ENCODE assay signal across 2 cellular contexts in genomic region chr2:189762229-189762550, GRCh38.
TF ChIP-seq lines count a peak whose summit lies in the region.

No MANE protein-coding gene starts in this region.

TF ChIP-seq in GM23338, 12 proteins besides CTCF, POLR2A, EP300 and RAD21 (continued from another document):
- TF ChIP-seq, protein P1, sequence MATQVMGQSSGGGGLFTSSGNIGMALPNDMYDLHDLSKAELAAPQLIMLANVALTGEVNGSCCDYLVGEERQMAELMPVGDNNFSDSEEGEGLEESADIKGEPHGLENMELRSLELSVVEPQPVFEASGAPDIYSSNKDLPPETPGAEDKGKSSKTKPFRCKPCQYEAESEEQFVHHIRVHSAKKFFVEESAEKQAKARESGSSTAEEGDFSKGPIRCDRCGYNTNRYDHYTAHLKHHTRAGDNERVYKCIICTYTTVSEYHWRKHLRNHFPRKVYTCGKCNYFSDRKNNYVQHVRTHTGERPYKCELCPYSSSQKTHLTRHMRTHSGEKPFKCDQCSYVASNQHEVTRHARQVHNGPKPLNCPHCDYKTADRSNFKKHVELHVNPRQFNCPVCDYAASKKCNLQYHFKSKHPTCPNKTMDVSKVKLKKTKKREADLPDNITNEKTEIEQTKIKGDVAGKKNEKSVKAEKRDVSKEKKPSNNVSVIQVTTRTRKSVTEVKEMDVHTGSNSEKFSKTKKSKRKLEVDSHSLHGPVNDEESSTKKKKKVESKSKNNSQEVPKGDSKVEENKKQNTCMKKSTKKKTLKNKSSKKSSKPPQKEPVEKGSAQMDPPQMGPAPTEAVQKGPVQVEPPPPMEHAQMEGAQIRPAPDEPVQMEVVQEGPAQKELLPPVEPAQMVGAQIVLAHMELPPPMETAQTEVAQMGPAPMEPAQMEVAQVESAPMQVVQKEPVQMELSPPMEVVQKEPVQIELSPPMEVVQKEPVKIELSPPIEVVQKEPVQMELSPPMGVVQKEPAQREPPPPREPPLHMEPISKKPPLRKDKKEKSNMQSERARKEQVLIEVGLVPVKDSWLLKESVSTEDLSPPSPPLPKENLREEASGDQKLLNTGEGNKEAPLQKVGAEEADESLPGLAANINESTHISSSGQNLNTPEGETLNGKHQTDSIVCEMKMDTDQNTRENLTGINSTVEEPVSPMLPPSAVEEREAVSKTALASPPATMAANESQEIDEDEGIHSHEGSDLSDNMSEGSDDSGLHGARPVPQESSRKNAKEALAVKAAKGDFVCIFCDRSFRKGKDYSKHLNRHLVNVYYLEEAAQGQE (IDR thresholded peaks at IDR 0.05; ENCODE audit: unreplicated experiment): no peak
- TF ChIP-seq ZNF331 (CRISPR knock-in tag; IDR thresholded peaks at IDR 0.05; ENCODE audit: low read depth): no peak
- TF ChIP-seq STAT1 (IDR thresholded peaks at IDR 0.05; ENCODE audit: unreplicated experiment): no peak
- TF ChIP-seq, protein P2, sequence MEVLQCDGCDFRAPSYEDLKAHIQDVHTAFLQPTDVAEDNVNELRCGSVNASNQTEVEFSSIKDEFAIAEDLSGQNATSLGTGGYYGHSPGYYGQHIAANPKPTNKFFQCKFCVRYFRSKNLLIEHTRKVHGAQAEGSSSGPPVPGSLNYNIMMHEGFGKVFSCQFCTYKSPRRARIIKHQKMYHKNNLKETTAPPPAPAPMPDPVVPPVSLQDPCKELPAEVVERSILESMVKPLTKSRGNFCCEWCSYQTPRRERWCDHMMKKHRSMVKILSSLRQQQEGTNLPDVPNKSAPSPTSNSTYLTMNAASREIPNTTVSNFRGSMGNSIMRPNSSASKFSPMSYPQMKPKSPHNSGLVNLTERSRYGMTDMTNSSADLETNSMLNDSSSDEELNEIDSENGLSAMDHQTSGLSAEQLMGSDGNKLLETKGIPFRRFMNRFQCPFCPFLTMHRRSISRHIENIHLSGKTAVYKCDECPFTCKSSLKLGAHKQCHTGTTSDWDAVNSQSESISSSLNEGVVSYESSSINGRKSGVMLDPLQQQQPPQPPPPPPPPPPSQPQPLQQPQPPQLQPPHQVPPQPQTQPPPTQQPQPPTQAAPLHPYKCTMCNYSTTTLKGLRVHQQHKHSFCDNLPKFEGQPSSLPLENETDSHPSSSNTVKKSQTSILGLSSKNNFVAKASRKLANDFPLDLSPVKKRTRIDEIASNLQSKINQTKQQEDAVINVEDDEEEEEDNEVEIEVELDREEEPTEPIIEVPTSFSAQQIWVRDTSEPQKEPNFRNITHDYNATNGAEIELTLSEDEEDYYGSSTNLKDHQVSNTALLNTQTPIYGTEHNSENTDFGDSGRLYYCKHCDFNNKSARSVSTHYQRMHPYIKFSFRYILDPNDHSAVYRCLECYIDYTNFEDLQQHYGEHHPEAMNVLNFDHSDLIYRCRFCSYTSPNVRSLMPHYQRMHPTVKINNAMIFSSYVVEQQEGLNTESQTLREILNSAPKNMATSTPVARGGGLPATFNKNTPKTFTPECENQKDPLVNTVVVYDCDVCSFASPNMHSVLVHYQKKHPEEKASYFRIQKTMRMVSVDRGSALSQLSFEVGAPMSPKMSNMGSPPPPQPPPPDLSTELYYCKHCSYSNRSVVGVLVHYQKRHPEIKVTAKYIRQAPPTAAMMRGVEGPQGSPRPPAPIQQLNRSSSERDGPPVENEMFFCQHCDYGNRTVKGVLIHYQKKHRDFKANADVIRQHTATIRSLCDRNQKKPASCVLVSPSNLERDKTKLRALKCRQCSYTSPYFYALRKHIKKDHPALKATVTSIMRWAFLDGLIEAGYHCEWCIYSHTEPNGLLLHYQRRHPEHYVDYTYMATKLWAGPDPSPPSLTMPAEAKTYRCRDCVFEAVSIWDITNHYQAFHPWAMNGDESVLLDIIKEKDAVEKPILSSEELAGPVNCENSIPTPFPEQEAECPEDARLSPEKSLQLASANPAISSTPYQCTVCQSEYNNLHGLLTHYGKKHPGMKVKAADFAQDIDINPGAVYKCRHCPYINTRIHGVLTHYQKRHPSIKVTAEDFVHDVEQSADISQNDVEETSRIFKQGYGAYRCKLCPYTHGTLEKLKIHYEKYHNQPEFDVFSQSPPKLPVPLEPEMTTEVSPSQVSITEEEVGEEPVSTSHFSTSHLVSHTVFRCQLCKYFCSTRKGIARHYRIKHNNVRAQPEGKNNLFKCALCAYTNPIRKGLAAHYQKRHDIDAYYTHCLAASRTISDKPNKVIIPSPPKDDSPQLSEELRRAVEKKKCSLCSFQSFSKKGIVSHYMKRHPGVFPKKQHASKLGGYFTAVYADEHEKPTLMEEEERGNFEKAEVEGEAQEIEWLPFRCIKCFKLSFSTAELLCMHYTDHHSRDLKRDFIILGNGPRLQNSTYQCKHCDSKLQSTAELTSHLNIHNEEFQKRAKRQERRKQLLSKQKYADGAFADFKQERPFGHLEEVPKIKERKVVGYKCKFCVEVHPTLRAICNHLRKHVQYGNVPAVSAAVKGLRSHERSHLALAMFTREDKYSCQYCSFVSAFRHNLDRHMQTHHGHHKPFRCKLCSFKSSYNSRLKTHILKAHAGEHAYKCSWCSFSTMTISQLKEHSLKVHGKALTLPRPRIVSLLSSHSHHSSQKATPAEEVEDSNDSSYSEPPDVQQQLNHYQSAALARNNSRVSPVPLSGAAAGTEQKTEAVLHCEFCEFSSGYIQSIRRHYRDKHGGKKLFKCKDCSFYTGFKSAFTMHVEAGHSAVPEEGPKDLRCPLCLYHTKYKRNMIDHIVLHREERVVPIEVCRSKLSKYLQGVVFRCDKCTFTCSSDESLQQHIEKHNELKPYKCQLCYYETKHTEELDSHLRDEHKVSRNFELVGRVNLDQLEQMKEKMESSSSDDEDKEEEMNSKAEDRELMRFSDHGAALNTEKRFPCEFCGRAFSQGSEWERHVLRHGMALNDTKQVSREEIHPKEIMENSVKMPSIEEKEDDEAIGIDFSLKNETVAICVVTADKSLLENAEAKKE (CRISPR knock-in tag; IDR thresholded peaks at IDR 0.05): no peak
- TF ChIP-seq ETS1 (IDR thresholded peaks at IDR 0.05): no peak
- no peak for TF ChIP-seq JUNB (IDR thresholded peaks at IDR 0.05; ENCODE audit: unreplicated experiment)
- no peak for TF ChIP-seq NANOG (IDR thresholded peaks at IDR 0.05; ENCODE audit: borderline replicate concordance)
- TF ChIP-seq EZH2phosphoT487 (IDR thresholded peaks at IDR 0.05; ENCODE audit: unreplicated experiment): no peak
- TF ChIP-seq EZH2 (IDR thresholded peaks at IDR 0.05; ENCODE audit: low read depth, unreplicated experiment): no peak
- TF ChIP-seq ZNF114 (CRISPR knock-in tag; IDR thresholded peaks at IDR 0.05): no peak

TF ChIP-seq in WTC11, 78 proteins besides CTCF, POLR2A, EP300 and RAD21 (continued from another document):
- TF ChIP-seq, protein P3, sequence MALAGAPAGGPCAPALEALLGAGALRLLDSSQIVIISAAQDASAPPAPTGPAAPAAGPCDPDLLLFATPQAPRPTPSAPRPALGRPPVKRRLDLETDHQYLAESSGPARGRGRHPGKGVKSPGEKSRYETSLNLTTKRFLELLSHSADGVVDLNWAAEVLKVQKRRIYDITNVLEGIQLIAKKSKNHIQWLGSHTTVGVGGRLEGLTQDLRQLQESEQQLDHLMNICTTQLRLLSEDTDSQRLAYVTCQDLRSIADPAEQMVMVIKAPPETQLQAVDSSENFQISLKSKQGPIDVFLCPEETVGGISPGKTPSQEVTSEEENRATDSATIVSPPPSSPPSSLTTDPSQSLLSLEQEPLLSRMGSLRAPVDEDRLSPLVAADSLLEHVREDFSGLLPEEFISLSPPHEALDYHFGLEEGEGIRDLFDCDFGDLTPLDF (CRISPR knock-in tag; IDR thresholded peaks at IDR 0.05): no peak
- no peak for TF ChIP-seq TCF7 (CRISPR knock-in tag; IDR thresholded peaks at IDR 0.05; ENCODE audit: low read depth)
- TF ChIP-seq RORB (CRISPR knock-in tag; IDR thresholded peaks at IDR 0.05): no peak
- TF ChIP-seq GTF2I (CRISPR knock-in tag; conservative IDR thresholded peaks at IDR 0.05): no peak
- TF ChIP-seq, protein P4, sequence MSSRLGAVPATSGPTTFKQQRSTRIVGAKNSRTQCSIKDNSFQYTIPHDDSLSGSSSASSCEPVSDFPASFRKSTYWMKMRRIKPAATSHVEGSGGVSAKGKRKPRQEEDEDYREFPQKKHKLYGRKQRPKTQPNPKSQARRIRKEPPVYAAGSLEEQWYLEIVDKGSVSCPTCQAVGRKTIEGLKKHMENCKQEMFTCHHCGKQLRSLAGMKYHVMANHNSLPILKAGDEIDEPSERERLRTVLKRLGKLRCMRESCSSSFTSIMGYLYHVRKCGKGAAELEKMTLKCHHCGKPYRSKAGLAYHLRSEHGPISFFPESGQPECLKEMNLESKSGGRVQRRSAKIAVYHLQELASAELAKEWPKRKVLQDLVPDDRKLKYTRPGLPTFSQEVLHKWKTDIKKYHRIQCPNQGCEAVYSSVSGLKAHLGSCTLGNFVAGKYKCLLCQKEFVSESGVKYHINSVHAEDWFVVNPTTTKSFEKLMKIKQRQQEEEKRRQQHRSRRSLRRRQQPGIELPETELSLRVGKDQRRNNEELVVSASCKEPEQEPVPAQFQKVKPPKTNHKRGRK (CRISPR knock-in tag; IDR thresholded peaks at IDR 0.05; ENCODE audit: borderline replicate concordance): no peak
- TF ChIP-seq, protein P5, sequence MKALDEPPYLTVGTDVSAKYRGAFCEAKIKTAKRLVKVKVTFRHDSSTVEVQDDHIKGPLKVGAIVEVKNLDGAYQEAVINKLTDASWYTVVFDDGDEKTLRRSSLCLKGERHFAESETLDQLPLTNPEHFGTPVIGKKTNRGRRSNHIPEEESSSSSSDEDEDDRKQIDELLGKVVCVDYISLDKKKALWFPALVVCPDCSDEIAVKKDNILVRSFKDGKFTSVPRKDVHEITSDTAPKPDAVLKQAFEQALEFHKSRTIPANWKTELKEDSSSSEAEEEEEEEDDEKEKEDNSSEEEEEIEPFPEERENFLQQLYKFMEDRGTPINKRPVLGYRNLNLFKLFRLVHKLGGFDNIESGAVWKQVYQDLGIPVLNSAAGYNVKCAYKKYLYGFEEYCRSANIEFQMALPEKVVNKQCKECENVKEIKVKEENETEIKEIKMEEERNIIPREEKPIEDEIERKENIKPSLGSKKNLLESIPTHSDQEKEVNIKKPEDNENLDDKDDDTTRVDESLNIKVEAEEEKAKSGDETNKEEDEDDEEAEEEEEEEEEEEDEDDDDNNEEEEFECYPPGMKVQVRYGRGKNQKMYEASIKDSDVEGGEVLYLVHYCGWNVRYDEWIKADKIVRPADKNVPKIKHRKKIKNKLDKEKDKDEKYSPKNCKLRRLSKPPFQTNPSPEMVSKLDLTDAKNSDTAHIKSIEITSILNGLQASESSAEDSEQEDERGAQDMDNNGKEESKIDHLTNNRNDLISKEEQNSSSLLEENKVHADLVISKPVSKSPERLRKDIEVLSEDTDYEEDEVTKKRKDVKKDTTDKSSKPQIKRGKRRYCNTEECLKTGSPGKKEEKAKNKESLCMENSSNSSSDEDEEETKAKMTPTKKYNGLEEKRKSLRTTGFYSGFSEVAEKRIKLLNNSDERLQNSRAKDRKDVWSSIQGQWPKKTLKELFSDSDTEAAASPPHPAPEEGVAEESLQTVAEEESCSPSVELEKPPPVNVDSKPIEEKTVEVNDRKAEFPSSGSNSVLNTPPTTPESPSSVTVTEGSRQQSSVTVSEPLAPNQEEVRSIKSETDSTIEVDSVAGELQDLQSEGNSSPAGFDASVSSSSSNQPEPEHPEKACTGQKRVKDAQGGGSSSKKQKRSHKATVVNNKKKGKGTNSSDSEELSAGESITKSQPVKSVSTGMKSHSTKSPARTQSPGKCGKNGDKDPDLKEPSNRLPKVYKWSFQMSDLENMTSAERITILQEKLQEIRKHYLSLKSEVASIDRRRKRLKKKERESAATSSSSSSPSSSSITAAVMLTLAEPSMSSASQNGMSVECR (CRISPR knock-in tag; IDR thresholded peaks at IDR 0.05; ENCODE audit: borderline replicate concordance): no peak
- no peak for TF ChIP-seq JAZF1 (CRISPR knock-in tag; IDR thresholded peaks at IDR 0.05)
- no peak for TF ChIP-seq USF2 (CRISPR knock-in tag; IDR thresholded peaks at IDR 0.05)
- TF ChIP-seq ATF2 (CRISPR knock-in tag; IDR thresholded peaks at IDR 0.05; ENCODE audit: borderline replicate concordance, low read depth): no peak
